ENCODE assay signal across 16 cellular contexts in genomic region chr17:61723183-61723582, GRCh38.
A peak's percentile ranks its signal among the peaks of the same experiment; 100 is the strongest.
DNase-seq lines count a peak whose midpoint lies in the region; ATAC-seq, FAIRE-seq and TF ChIP-seq lines count a peak whose summit lies in the region.
"Had no signal": no experiment of that assay in that cellular context is flagged by ENCODE, and none has a peak within 500 bp of the region (broad histone marks: within the 10 kb centered on the region; RNA-seq: fewer than 3 reads in every experiment).

No MANE protein-coding gene starts in this region.

- TF ChIP-seq RAD21 in GM12878 (IDR thresholded peaks at IDR 0.05; ENCODE audit: insufficient read depth, low read depth, low read length), result no peak

- no peak overlapping the region for H3K27ac Mint-ChIP-seq in Caco-2 (ENCODE audit: unreplicated experiment)
- H3K27ac Mint-ChIP-seq: CD4-positive, CD25-positive, alpha-beta regulatory T cell had no signal

- no peak for TF ChIP-seq EP300 in GM12878 (IDR thresholded peaks at IDR 0.05; ENCODE audit: borderline replicate concordance in 1 of 2, control insufficient read depth in 1 of 2, low read depth in 2 of 2, low read length in 2 of 2)
- TF ChIP-seq EP300 in gastroesophageal sphincter (IDR thresholded peaks at IDR 0.05), result no peak

- no peaks in the 10 kb centered on the region for H4K20me1 ChIP-seq in GM12878 (ENCODE audit: control insufficient read depth, insufficient read depth)
- H4K20me1 ChIP-seq: BLaER1 treated with 17β-estradiol and CSF1 and Interleukin-3, amounts not matched to agents 10 nM and 100 nM had no signal

- peak; percentile 21 for FAIRE-seq in GM18507 (lab: Jason Lieb, UNC)
- FAIRE-seq in GM12878 (lab: Jason Lieb, UNC), result no peak
- FAIRE-seq: GM12891, GM19239 had no signal

- POLR2A ChIA-PET in Caco-2 (lab: Charles Lee) (interaction anchor here (0.8 kb wide), 1 partner anchor 9 kb away, joined by 3 read pairs; no protein-coding TSS in a partner anchor), GM12878 (lab: Charles Lee) (no interaction called here)

- no peak for TF ChIP-seq CTCF in Caco-2 (IDR thresholded peaks at IDR 0.05; ENCODE audit: insufficient read depth in 1 of 2, low read depth in 1 of 2, low read length in 1 of 2, severe bottlenecking in 1 of 2, unreplicated experiment in 1 of 2)
- TF ChIP-seq CTCF in LNCaP clone FGC (IDR thresholded peaks at IDR 0.05; ENCODE audit: control insufficient read depth, extremely low read depth, insufficient read depth), result no peak
- TF ChIP-seq CTCF in GM12878 (IDR thresholded peaks at IDR 0.05 in 2 of 3, conservative IDR thresholded peaks at IDR 0.05 in 1 of 3; ENCODE audit: control insufficient read depth in 2 of 3, extremely low read depth in 1 of 3, insufficient read depth in 1 of 3, low read depth in 3 of 3, low read length in 3 of 3), result no peak
- TF ChIP-seq CTCF in gastroesophageal sphincter (IDR thresholded peaks at IDR 0.05), result no peak

- peaks cover 8% of the 10 kb centered on the region; the same call in 1 of the 2 replicates for H3K4me1 ChIP-seq in Caco-2
- no peaks in the 10 kb centered on the region for H3K4me1 ChIP-seq in GM12878 (ENCODE audit: control insufficient read depth, insufficient read depth, low read length)
- no peaks in the 10 kb centered on the region for H3K4me1 ChIP-seq in gastroesophageal sphincter
- H3K4me1 ChIP-seq: BLaER1 treated with 17β-estradiol and CSF1 and Interleukin-3, amounts not matched to agents 10 nM and 100 nM had no signal

- no peak for TF ChIP-seq POLR2A in GM12878 (IDR thresholded peaks at IDR 0.05; ENCODE audit: low read depth, low read length)
- no peak for TF ChIP-seq POLR2A in gastroesophageal sphincter (IDR thresholded peaks at IDR 0.05)

- no peaks in the 10 kb centered on the region for H3K4me1 Mint-ChIP-seq in Caco-2 (ENCODE audit: low read depth, unreplicated experiment)

- H3K36me3 Mint-ChIP-seq in Caco-2 (ENCODE audit: insufficient read depth, unreplicated experiment), result no peaks in the 10 kb centered on the region

- H3K36me3 ChIP-seq in Caco-2 (ENCODE audit: control insufficient read depth, insufficient read depth, low read length) (no peaks in the 10 kb centered on the region), GM12878 (ENCODE audit: control insufficient read depth in 2 of 2, insufficient read depth in 2 of 2, low read length in 1 of 2) (no peaks in the 10 kb centered on the region), gastroesophageal sphincter (no peaks in the 10 kb centered on the region)

- no peak overlapping the region for H2AFZ ChIP-seq in GM12878 (ENCODE audit: control insufficient read depth, low read depth, low read length)

- no peak for ATAC-seq in GM12878
- ATAC-seq in gastroesophageal sphincter, result no peak
- ATAC-seq: HCT116 had no signal

- CTCF ChIA-PET in Caco-2 (lab: Charles Lee) (no interaction called here), GM12878 (lab: Yijun Ruan, JAX) (no interaction called here)

- intact Hi-C loops in Caco-2 (cut with micrococcal nuclease; ENCODE audit: unreplicated experiment) (no loop called here), GM12878 (cut with micrococcal nuclease; ENCODE audit: unreplicated experiment) (no loop called here)

- DNase-seq in Caco-2 (peak; percentile 39 to 44), GM18507 (ENCODE audit: extremely low spot score, insufficient read length, low read depth) (no peak), LNCaP clone FGC (ENCODE audit: low read depth) (peak; percentile 14), GM12878 (ENCODE audit: low read depth, low spot score) (no peak), NCI-H2107 (lab: John Stamatoyannopoulos, UW) (no peak), cerebellum (ENCODE audit: low spot score) (no peak), AG08395 (ENCODE audit: low spot score) (no peak)
- DNase-seq: Calu3; CD4-positive, CD25-positive, alpha-beta regulatory T cell; DMS 273 treated with DMSO at 0.1 percent for 48 hours; Karpas-422 had no signal

- H3K27me3 ChIP-seq in Caco-2 (replicated peaks; ENCODE audit: control insufficient read depth, insufficient read depth, low read length), result no peaks in the 10 kb centered on the region
- H3K27me3 ChIP-seq in GM12878 (replicated peaks in 1 of 2; ENCODE audit: control insufficient read depth in 2 of 2, insufficient read depth in 2 of 2, low read length in 1 of 2), result no peaks in the 10 kb centered on the region
- no peaks in the 10 kb centered on the region for H3K27me3 ChIP-seq in gastroesophageal sphincter
- H3K27me3 ChIP-seq: BLaER1 treated with 17β-estradiol and CSF1 and Interleukin-3, amounts not matched to agents 10 nM and 100 nM had no signal

- SMC1A ChIA-PET in GM12878 (lab: Charles Lee; ENCODE audit: uncharacterized antibody, unreplicated experiment), result interaction anchor here (2.0 kb wide), 2 partner anchors 10 to 30 kb away, joined by 6 to 8 read pairs; no protein-coding TSS in a partner anchor

- RAD21 ChIA-PET in GM12878 (lab: Charles Lee; ENCODE audit: unreplicated experiment), result interaction anchor here (0.8 kb wide), 1 partner anchor 11 kb away, joined by 3 read pairs; no protein-coding TSS in a partner anchor

- H3K9ac ChIP-seq in GM12878 (ENCODE audit: control insufficient read depth, insufficient read depth, low read length), result no peak overlapping the region
- H3K9ac ChIP-seq: BLaER1 treated with 17β-estradiol and CSF1 and Interleukin-3, amounts not matched to agents 10 nM and 100 nM had no signal

- peaks cover 5% of the 10 kb centered on the region for H3K9me3 Mint-ChIP-seq in Caco-2 (ENCODE audit: unreplicated experiment)

- H3K4me2 ChIP-seq in GM12878 (ENCODE audit: control insufficient read depth, insufficient read depth), result no peak overlapping the region
- H3K4me2 ChIP-seq: BLaER1 treated with 17β-estradiol and CSF1 and Interleukin-3, amounts not matched to agents 10 nM and 100 nM had no signal

- H3K9me3 ChIP-seq in Caco-2 (peaks cover 3% of the 10 kb centered on the region; the same call in 1 of the 2 replicates), GM12878 (replicated peaks; ENCODE audit: control insufficient read depth, insufficient read depth, low read length) (no peaks in the 10 kb centered on the region; the same call in 2 of the 3 replicates), gastroesophageal sphincter (peaks cover 0 to 5% (median 0%) of the 10 kb centered on the region in 3 donors)

- H3K4me3 ChIP-seq in Caco-2 (ENCODE audit: low read depth, low read length), result no peak overlapping the region
- H3K4me3 ChIP-seq in LNCaP clone FGC (ENCODE audit: low read depth, low read length), result no peak overlapping the region
- H3K4me3 ChIP-seq in GM12878, result no peak overlapping the region
- H3K4me3 ChIP-seq in gastroesophageal sphincter, result no peak overlapping the region
- H3K4me3 ChIP-seq: BLaER1 treated with 17β-estradiol and CSF1 and Interleukin-3, amounts not matched to agents 10 nM and 100 nM had no signal

- BruUV-seq in Caco-2 (replicated peaks; lab: Mats Ljungman, UMichigan), result no TSS peak
- BruUV-seq in GM12878 (replicated peaks; lab: Mats Ljungman, UMichigan), result no TSS peak

- H3K27ac ChIP-seq in GM12878 (ENCODE audit: control insufficient read depth, insufficient read depth), result no peak overlapping the region
- no peak overlapping the region for H3K27ac ChIP-seq in gastroesophageal sphincter
- H3K27ac ChIP-seq: BLaER1 treated with 17β-estradiol and CSF1 and Interleukin-3, amounts not matched to agents 10 nM and 100 nM had no signal

- no peaks in the 10 kb centered on the region for H3K27me3 Mint-ChIP-seq in Caco-2 (ENCODE audit: insufficient read depth, unreplicated experiment)
- H3K27me3 Mint-ChIP-seq: CD4-positive, CD25-positive, alpha-beta regulatory T cell had no signal

- no peaks in the 10 kb centered on the region for H3K79me2 ChIP-seq in GM12878 (ENCODE audit: control insufficient read depth, insufficient read depth, low read length)

- H3K4me3 Mint-ChIP-seq in Caco-2 (ENCODE audit: unreplicated experiment), result no peak overlapping the region
- H3K4me3 Mint-ChIP-seq: CD4-positive, CD25-positive, alpha-beta regulatory T cell had no signal

- in situ Hi-C loops in GM12878 (cut with MboI), result no loop called here

TF ChIP-seq in GM12878, 131 proteins besides CTCF, POLR2A, EP300 and RAD21:
- TF ChIP-seq ETV6 (conservative IDR thresholded peaks at IDR 0.05 in 1 of 2, IDR thresholded peaks at IDR 0.05 in 1 of 2; ENCODE audit: borderline replicate concordance in 1 of 2, low read depth in 1 of 2) (peak in 1 of 2 experiments; percentile 97; a peak in 2 of 4 replicates), PRDM15 (CRISPR knock-in tag; IDR thresholded peaks at IDR 0.05) (no peak), NFXL1 (IDR thresholded peaks at IDR 0.05; ENCODE audit: borderline replicate concordance) (peak; percentile 53; the same call in 1 of the 2 replicates)
TF ChIP-seq in GM12878: peak in this region for 2.

Comparison
In these comparisons a context has a peak if more than half of its experiments do, and no peak if none do; other contexts are left out.
1. DNase-seq: peak in Caco-2 (2 of 2) and LNCaP clone FGC (single experiment); none in GM18507 (single experiment), GM12878 (single experiment), NCI-H2107 (single experiment), cerebellum (single experiment) and AG08395 (single experiment).